19 cellular contexts compared by ENCODE assay signal in genomic region chr20:56371977-56372376, GRCh38. TPM values are rescaled to one million over a fixed set of nuclear protein-coding genes. Genes with fewer than 3 reads are reported as not detected.
A peak's percentile ranks its signal among the peaks of the same experiment; 100 is the strongest.
DNase-seq lines count a peak whose midpoint lies in the region; ATAC-seq and TF ChIP-seq lines count a peak whose summit lies in the region.
"Had no signal": no experiment of that assay in that cellular context is flagged by ENCODE, and none has a peak within 500 bp of the region (broad histone marks: within the 10 kb centered on the region; RNA-seq: fewer than 3 reads in every experiment).

No MANE protein-coding gene starts in this region.

- no peak overlapping the region for H3K9ac ChIP-seq in smooth muscle cell (ENCODE audit: low read depth)

- peaks cover 8% of the 10 kb centered on the region for H3F3A ChIP-seq in smooth muscle cell (ENCODE audit: low read depth)

- TF ChIP-seq POLR2A in heart left ventricle (IDR thresholded peaks at IDR 0.05) (no peak), erythroblast (IDR thresholded peaks at IDR 0.05; ENCODE audit: low read length) (peak; percentile 5)

- peak; percentile 54 to 66 (median 62) for ATAC-seq in heart left ventricle
- ATAC-seq in HG03159 (IDR thresholded peaks at IDR 0.05; ENCODE audit: unreplicated experiment) = no peak
- no peak for ATAC-seq in GM21390 (IDR thresholded peaks at IDR 0.05; ENCODE audit: unreplicated experiment)
- ATAC-seq: GM12878 had no signal

- H3K27me3 ChIP-seq in heart left ventricle (no peaks in the 10 kb centered on the region), left ventricle myocardium inferior (ENCODE audit: low read depth) (no peaks in the 10 kb centered on the region), smooth muscle cell (ENCODE audit: low read depth) (no peaks in the 10 kb centered on the region)

- H3K27ac ChIP-seq in heart left ventricle (no peak overlapping the region), left ventricle myocardium inferior (replicated peaks) (no peak overlapping the region), smooth muscle cell (ENCODE audit: low read depth) (peak overlapping the region; percentile 16)

- H3K79me2 ChIP-seq in smooth muscle cell (ENCODE audit: low read depth) = peaks cover 4% of the 10 kb centered on the region

- 77 to 79% (median 78%) methylated on average over 11 of the region's 11 CpGs for WGBS in heart left ventricle, 4 donors
- 54% methylated on average over 11 of the region's 11 CpGs for WGBS in smooth muscle cell (ENCODE audit: low lambda C conversion rate)

- peaks cover 0 to 13% (median 0%) of the 10 kb centered on the region in 12 donors for H3K4me1 ChIP-seq in heart left ventricle
- H3K4me1 ChIP-seq in left ventricle myocardium inferior = peaks cover 5% of the 10 kb centered on the region
- H3K4me1 ChIP-seq in smooth muscle cell (ENCODE audit: low read depth) = peaks cover 3% of the 10 kb centered on the region

- DNase-seq in heart left ventricle (no peak), left ventricle myocardium inferior (no peak), erythroblast (lab: John Stamatoyannopoulos, UW) (no peak), islet precursor cell (peak; percentile 24), smooth muscle cell (lab: John Stamatoyannopoulos, UW; ENCODE audit: unreplicated experiment) (no peak), mucosa of gallbladder (ENCODE audit: low spot score) (no peak)
- DNase-seq: ACHN; C1 segment of cervical spinal cord; Calu3; CD4-positive, alpha-beta T cell; DMS 273 treated with DMSO at 0.1 percent for 48 hours; DMS79; GOT3; H9 had no signal

- intact Hi-C loops in heart left ventricle (cut with DNase I) = no loop called here
- intact Hi-C loops in left ventricle myocardium inferior (cut with micrococcal nuclease) = no loop called here

- H2AFZ ChIP-seq in smooth muscle cell (ENCODE audit: low read depth) = no peak overlapping the region

- no peak overlapping the region for H3K4me2 ChIP-seq in smooth muscle cell

- no peaks in the 10 kb centered on the region for H3K9me3 ChIP-seq in heart left ventricle
- H3K9me3 ChIP-seq in left ventricle myocardium inferior (replicated peaks) = no peaks in the 10 kb centered on the region
- H3K9me3 ChIP-seq in smooth muscle cell (replicated peaks; ENCODE audit: low read depth) = no peaks in the 10 kb centered on the region

- H4K20me1 ChIP-seq in smooth muscle cell (ENCODE audit: low read depth) = no peaks in the 10 kb centered on the region

- TF ChIP-seq CTCF in heart left ventricle (IDR thresholded peaks at IDR 0.05) (no peak), left ventricle myocardium inferior (IDR thresholded peaks at IDR 0.05; ENCODE audit: borderline replicate concordance) (no peak), smooth muscle cell (IDR thresholded peaks at IDR 0.05; ENCODE audit: borderline replicate concordance, insufficient read depth, poor library complexity, severe bottlenecking) (no peak)

- H3K4me3 ChIP-seq in heart left ventricle (no peak overlapping the region), left ventricle myocardium inferior (no peak overlapping the region), smooth muscle cell (no peak overlapping the region)
- H3K4me3 ChIP-seq: GM12878 had no signal

- H3K36me3 ChIP-seq in heart left ventricle = peaks cover 0 to 48% (median 19%) of the 10 kb centered on the region in 9 donors
- H3K36me3 ChIP-seq in left ventricle myocardium inferior = peaks cover 33% of the 10 kb centered on the region
- H3K36me3 ChIP-seq in smooth muscle cell (ENCODE audit: low read depth) = no peaks in the 10 kb centered on the region

RNA-seq across cellular contexts. Expression of gene FAM210B, which starts 13.2 kb away (rescaled TPM):
- total RNA-seq in heart left ventricle = 10 to 100 TPM; 48.3 to 69.8 (median 57.2) TPM
- 10 to 100 TPM; 32.6 to 34.2 TPM for polyA plus RNA-seq in heart left ventricle
- total RNA-seq in left ventricle myocardium inferior = 52.7 TPM
- total RNA-seq in smooth muscle cell = 32.3 and 38.2 TPM in 2 replicates
- polyA plus RNA-seq in smooth muscle cell = 32.0 and 43.7 TPM in 2 replicates
- 72.9 TPM for total RNA-seq in mucosa of gallbladder

RNA-seq across cellular contexts. Expression of gene AURKA, which starts 20.0 kb away (rescaled TPM):
- total RNA-seq in heart left ventricle = 10 to 100 TPM in 2 of 9 donors, 1 to 10 TPM in 7; 2.4 to 11.0 (median 6.3) TPM
- polyA plus RNA-seq in heart left ventricle = 10 to 100 TPM in 1 of 2 donors, 1 to 10 TPM in 1; 2.2 to 19.5 TPM
- total RNA-seq in left ventricle myocardium inferior = 7.8 TPM
- total RNA-seq in smooth muscle cell = 9.2 and 12.7 TPM in 2 replicates
- 13.8 and 13.9 TPM in 2 replicates for polyA plus RNA-seq in smooth muscle cell
- 4.6 TPM for total RNA-seq in mucosa of gallbladder

RNA-seq across cellular contexts. Expression of gene CSTF1, which starts 20.5 kb away (rescaled TPM):
- total RNA-seq in heart left ventricle (10 to 100 TPM; 16.0 to 27.3 (median 22.0) TPM), left ventricle myocardium inferior (16.9 TPM), smooth muscle cell (38.5 and 52.4 TPM in 2 replicates), mucosa of gallbladder (24.1 TPM)
- polyA plus RNA-seq in heart left ventricle (10 to 100 TPM in 1 of 2 donors, 1 to 10 TPM in 1; 4.2 to 15.3 TPM), smooth muscle cell (21.6 and 27.8 TPM in 2 replicates)

RNA-seq across cellular contexts. Expression of gene CASS4, which starts 40.1 kb away (rescaled TPM):
- total RNA-seq in heart left ventricle (1 to 10 TPM in 2 of 9 donors, under 1 TPM in 7; 0.07 to 3.8 (median 0.50) TPM), left ventricle myocardium inferior (0.47 TPM), smooth muscle cell (0.22 TPM in 1 of 2 replicates, not detected in the other), mucosa of gallbladder (2.0 TPM)
- polyA plus RNA-seq in heart left ventricle (under 1 TPM; 0.38 to 0.47 TPM), smooth muscle cell (0.07 and 0.34 TPM in 2 replicates)
- total RNA-seq: A172, H9, HT-29 had no signal

Comparison
In these comparisons a context has a peak if more than half of its experiments do, and no peak if none do; other contexts are left out.
1. ATAC-seq: peak in heart left ventricle (4 of 4); none in HG03159 (single experiment) and GM21390 (single experiment).